Comparison of ENCODE assay signal across 21 cellular contexts in the genomic region with DNA sequence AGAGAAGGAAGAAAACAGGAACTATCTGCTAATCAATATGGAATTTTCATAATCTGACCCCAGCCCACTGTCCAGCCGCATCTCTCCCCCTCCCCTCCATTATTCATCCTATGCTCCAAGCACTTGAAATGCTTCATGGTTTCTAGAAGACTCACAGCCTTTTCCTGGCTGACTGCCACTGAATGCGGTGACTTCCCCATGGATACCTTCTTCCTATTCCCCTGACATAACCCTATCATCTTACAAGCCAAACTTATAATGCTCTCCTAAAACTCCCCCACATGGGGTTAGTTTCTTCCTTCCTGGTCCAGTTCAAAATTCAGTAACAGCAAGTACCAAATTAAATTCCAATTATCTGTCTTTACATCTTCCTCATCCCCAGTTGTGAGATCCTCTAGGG. TPM values are rescaled to one million over a fixed set of nuclear protein-coding genes. Genes with fewer than 3 reads are reported as not detected.
DNase-seq lines count a peak whose midpoint lies in the region; ATAC-seq and TF ChIP-seq lines count a peak whose summit lies in the region.
"Had no signal": no experiment of that assay in that cellular context is flagged by ENCODE, and none has a peak within 500 bp of the region (broad histone marks: within the 10 kb centered on the region; RNA-seq: fewer than 3 reads in every experiment).

No MANE protein-coding gene starts in this region.

- no peak overlapping the region for H4K5ac ChIP-seq in IMR-90 (ENCODE audit: low read depth, low read length)

- no peak overlapping the region for H2AK9ac ChIP-seq in IMR-90 (replicated peaks; ENCODE audit: low read depth, low read length, poor library complexity)

- in situ Hi-C loops in IMR-90 (cut with MboI; ENCODE audit: low sequenced_read_pairs): no loop called here
- in situ Hi-C loops in brain microvascular endothelial cell (cut with HindIII; ENCODE audit: low pct_ligation_motif_present, low sequenced_read_pairs): no loop called here

- no peak overlapping the region for H3K18ac ChIP-seq in IMR-90 (ENCODE audit: low read depth, low read length)

- no peaks in the 10 kb centered on the region for H4K20me1 ChIP-seq in IMR-90 (ENCODE audit: insufficient read depth, low read length)

- intact Hi-C loops in IMR-90 (cut with micrococcal nuclease) (no loop called here), colonic mucosa (cut with DNase I) (no loop called here)

- H3K4me3 ChIP-seq in AG04450 (ENCODE audit: low read depth, low read length) (no peak overlapping the region), IMR-90 (ENCODE audit: insufficient read depth, low read depth, low read length) (no peak overlapping the region), brain microvascular endothelial cell (ENCODE audit: low read depth, low read length) (no peak overlapping the region), colonic mucosa (no peak overlapping the region)
- H3K4me3 ChIP-seq: lower lobe of right lung had no signal

- H3K27me3 ChIP-seq in AG04450 (ENCODE audit: control insufficient read depth, insufficient read depth, low read length) (no peaks in the 10 kb centered on the region), IMR-90 (ENCODE audit: control insufficient read depth, insufficient read depth, low read length) (no peaks in the 10 kb centered on the region), brain microvascular endothelial cell (replicated peaks) (no peaks in the 10 kb centered on the region), colonic mucosa (no peaks in the 10 kb centered on the region)

- no peak overlapping the region for H3K23ac ChIP-seq in IMR-90 (ENCODE audit: low read depth, low read length)

- TF ChIP-seq CTCF in AG04450 (IDR thresholded peaks at IDR 0.05; ENCODE audit: low read depth, low read length): no peak
- no peak for TF ChIP-seq CTCF in IMR-90 (conservative IDR thresholded peaks at IDR 0.05; ENCODE audit: low read depth, low read length)
- no peak for TF ChIP-seq CTCF in brain microvascular endothelial cell (IDR thresholded peaks at IDR 0.05; ENCODE audit: low read depth, low read length, missing control alignments)
- TF ChIP-seq CTCF in endothelial cell (IDR thresholded peaks at IDR 0.05; ENCODE audit: unreplicated experiment): no peak
- TF ChIP-seq CTCF in colonic mucosa (IDR thresholded peaks at IDR 0.05): no peak

- H2BK20ac ChIP-seq in IMR-90 (ENCODE audit: low read depth, low read length): no peak overlapping the region

- H2BK120ac ChIP-seq in IMR-90 (ENCODE audit: low read depth, low read length): no peak overlapping the region

- 16% methylated on average over 2 of the region's 2 CpGs; no CpG with 5 or more reads in 1 of the 2 experiments for WGBS in IMR-90 (ENCODE audit: extremely low coverage in 2 of 2, insufficient read length in 1 of 2), 2 experiments

- POLR2A ChIA-PET in AG04450 (lab: Yijun Ruan, JAX) (no interaction called here), IMR-90 (lab: Charles Lee; ENCODE audit: unreplicated experiment) (no interaction called here)

- no peak overlapping the region for H2BK15ac ChIP-seq in IMR-90 (ENCODE audit: low read depth, low read length)

- 0 out of 4 replicates have a peak overlapping the region, but pooled peaks of 1 of the 2 experiments have one; percentile 35 for H4K8ac ChIP-seq in IMR-90 (ENCODE audit: low read depth in 2 of 2, low read length in 2 of 2)

- H3K4me3 Mint-ChIP-seq in endothelial cell (ENCODE audit: unreplicated experiment): no peak overlapping the region
- H3K4me3 Mint-ChIP-seq: activated T-cell treated with anti-CD3 and anti-CD28 coated beads, Interleukin-2, amount 50 U/mL, for 24 hours; endodermal cell; naive thymus-derived CD4-positive, alpha-beta T cell had no signal

- no peak for TF ChIP-seq POLR2A in IMR-90 (IDR thresholded peaks at IDR 0.05; ENCODE audit: low read depth, low read length)

- H3K4me1 Mint-ChIP-seq in endothelial cell (ENCODE audit: unreplicated experiment): peaks cover 28% of the 10 kb centered on the region
- H3K4me1 Mint-ChIP-seq: naive thymus-derived CD4-positive, alpha-beta T cell had no signal

- H3K36me3 ChIP-seq in IMR-90 (ENCODE audit: control insufficient read depth, insufficient read depth, low read length): no peaks in the 10 kb centered on the region
- no peaks in the 10 kb centered on the region for H3K36me3 ChIP-seq in brain microvascular endothelial cell (replicated peaks)
- H3K36me3 ChIP-seq in colonic mucosa: no peaks in the 10 kb centered on the region
- H3K36me3 ChIP-seq: lower lobe of right lung had no signal

- H3K79me1 ChIP-seq in IMR-90 (ENCODE audit: low read depth in 1 of 2, low read length in 2 of 2): no peaks in the 10 kb centered on the region

- CTCF ChIA-PET in AG04450 (lab: Charles Lee) (no interaction called here), IMR-90 (lab: Yijun Ruan, JAX) (interaction anchor here (0.5 kb wide), 1 partner anchor 22 kb away, joined by 5 read pairs; no protein-coding TSS in a partner anchor)

- H3K9me3 Mint-ChIP-seq in endothelial cell (ENCODE audit: unreplicated experiment): no peaks in the 10 kb centered on the region
- H3K9me3 Mint-ChIP-seq: activated naive CD4-positive, alpha-beta T cell treated with anti-CD3 and anti-CD28 coated beads, Interleukin-2, amount 50 U/mL, for 72 hours; activated T-cell treated with anti-CD3 and anti-CD28 coated beads, Interleukin-2, amount 50 U/mL, for 24 hours; endodermal cell; naive thymus-derived CD4-positive, alpha-beta T cell had no signal

- BruUV-seq in IMR-90 (replicated peaks; lab: Mats Ljungman, UMichigan): no TSS peak

- H3K9ac ChIP-seq in IMR-90 (ENCODE audit: low read depth, low read length) (no peak overlapping the region), colonic mucosa (ENCODE audit: low read depth in 2 of 2, low read length in 2 of 2) (no peak overlapping the region)

- H3K4me1 ChIP-seq in IMR-90 (ENCODE audit: control insufficient read depth, insufficient read depth, low read length): peaks cover 5% of the 10 kb centered on the region; the same call in 1 of the 2 replicates
- H3K4me1 ChIP-seq in colonic mucosa: no peaks in the 10 kb centered on the region
- H3K4me1 ChIP-seq: lower lobe of right lung had no signal

- H3K4me2 ChIP-seq in IMR-90 (ENCODE audit: low read depth, low read length): no peak overlapping the region

- H3K36me3 Mint-ChIP-seq in endothelial cell (ENCODE audit: low read depth, unreplicated experiment): no peaks in the 10 kb centered on the region
- H3K36me3 Mint-ChIP-seq: activated naive CD4-positive, alpha-beta T cell treated with anti-CD3 and anti-CD28 coated beads, Interleukin-2, amount 50 U/mL, for 72 hours had no signal

- H3K4ac ChIP-seq in IMR-90 (ENCODE audit: low read depth, low read length): no peak overlapping the region

- no peak overlapping the region for H2AK5ac ChIP-seq in IMR-90 (ENCODE audit: low read depth, low read length)

- H4K91ac ChIP-seq in IMR-90 (ENCODE audit: insufficient read depth, low read depth, low read length): no peak overlapping the region

- H2AFZ ChIP-seq in IMR-90 (replicated peaks; ENCODE audit: low read length, poor library complexity): no peak overlapping the region

- H3K56ac ChIP-seq in IMR-90 (ENCODE audit: extremely low read depth, insufficient read depth, low read length): no peak overlapping the region

- no peak overlapping the region for H3K27ac Mint-ChIP-seq in endothelial cell (ENCODE audit: unreplicated experiment)
- H3K27ac Mint-ChIP-seq: activated naive CD4-positive, alpha-beta T cell treated with anti-CD3 and anti-CD28 coated beads, Interleukin-2, amount 50 U/mL, for 72 hours; activated T-cell treated with anti-CD3 and anti-CD28 coated beads, Interleukin-2, amount 50 U/mL, for 24 hours; endodermal cell; naive thymus-derived CD4-positive, alpha-beta T cell; progenitor cell of endocrine pancreas had no signal

- H3K14ac ChIP-seq in IMR-90 (replicated peaks; ENCODE audit: low read depth, low read length): no peak overlapping the region

- no peak overlapping the region for H3K27ac ChIP-seq in AG04450 (ENCODE audit: low read depth, low read length)
- H3K27ac ChIP-seq in IMR-90 (ENCODE audit: insufficient read depth, low read length): no peak overlapping the region
- H3K27ac ChIP-seq in brain microvascular endothelial cell: no peak overlapping the region
- no peak overlapping the region for H3K27ac ChIP-seq in colonic mucosa
- H3K27ac ChIP-seq: lower lobe of right lung had no signal

- peaks cover 1% of the 10 kb centered on the region for H3K27me3 Mint-ChIP-seq in endothelial cell (ENCODE audit: unreplicated experiment)
- H3K27me3 Mint-ChIP-seq: activated T-cell treated with anti-CD3 and anti-CD28 coated beads, Interleukin-2, amount 50 U/mL, for 24 hours; progenitor cell of endocrine pancreas had no signal

- no peak overlapping the region for H2BK5ac ChIP-seq in IMR-90 (ENCODE audit: low read depth, low read length, poor library complexity, severe bottlenecking)

- peaks cover 6% of the 10 kb centered on the region; the same call in 1 of the 2 replicates for H3K9me1 ChIP-seq in IMR-90 (ENCODE audit: insufficient read depth, low read length)

- H3K9me3 ChIP-seq in AG04450 (ENCODE audit: control insufficient read depth, insufficient read depth, low read length) (no peaks in the 10 kb centered on the region), IMR-90 (ENCODE audit: control insufficient read depth, insufficient read depth, low read length) (no peaks in the 10 kb centered on the region), colonic mucosa (no peaks in the 10 kb centered on the region)
- H3K9me3 ChIP-seq: lower lobe of right lung had no signal

- ATAC-seq in IMR-90 (ENCODE audit: low read depth) (peak; percentile 67), HG03460 (IDR thresholded peaks at IDR 0.05; ENCODE audit: unreplicated experiment) (no peak)
- ATAC-seq: activated naive CD4-positive, alpha-beta T cell treated with anti-CD3 and anti-CD28 coated beads, Interleukin-2, amount 50 U/mL, for 72 hours; lower lobe of right lung; naive thymus-derived CD4-positive, alpha-beta T cell had no signal

- dilution Hi-C loops in IMR-90 (cut with HindIII; ENCODE audit: low sequenced_read_pairs, unreplicated experiment): no loop called here

- TF ChIP-seq RAD21 in IMR-90 (IDR thresholded peaks at IDR 0.05; ENCODE audit: low read length): no peak

- DNase-seq in AG04450 (ENCODE audit: low read depth, low spot score) (peak; percentile 24), IMR-90 (peak; percentile 88), brain microvascular endothelial cell (peak; percentile 79), kidney tubule cell (ENCODE audit: low spot score) (peak; percentile 58), endothelial cell (ENCODE audit: low spot score) (no peak), colonic mucosa (no peak), NCI-H82 (lab: John Stamatoyannopoulos, UW) (no peak)
- DNase-seq: activated CD4-positive, alpha-beta T cell treated with anti-CD3 and anti-CD28 coated beads, Interleukin-2, amount 50 U/mL, for 4 hours; activated T-cell treated with anti-CD3 and anti-CD28 coated beads, Interleukin-2, amount 50 U/mL, for 24 hours; caudate nucleus; endodermal cell; lower lobe of right lung; naive thymus-derived CD4-positive, alpha-beta T cell; NCI-H1694 treated with DMSO at 0.1 percent for 48 hours; NCI-H524 treated with DMSO at 0.1 percent for 48 hours; stimulated activated naive CD4-positive, alpha-beta T cell treated with Interleukin-2 at 50 U/mL for 16 hours; SW 1271; trophoblast cell had no signal

RNA-seq across cellular contexts. Expression of a gene that starts 31.2 kb away (rescaled TPM):
- 210 and 235 TPM in 2 replicates for polyA plus RNA-seq in AG04450 (2011; rRNA removed)
- polyA minus RNA-seq in AG04450 (2011; rRNA and poly(A)+ RNA removed): 97.4 and 107 TPM in 2 replicates
- 96.7 and 97.9 TPM in 2 replicates for total RNA-seq in IMR-90 (2012; rRNA removed)
- 117 and 135 TPM in 2 replicates for polyA plus RNA-seq in IMR-90 (2012; rRNA removed)
- polyA plus RNA-seq in IMR-90 (2012; cell fraction: cytosol; rRNA removed): 92.2 and 182 TPM in 2 replicates
- 66.5 and 87.9 TPM in 2 replicates for polyA plus RNA-seq in IMR-90 (2012; cell fraction: nucleus; rRNA removed; ENCODE audit: low replicate concordance)
- total RNA-seq in endothelial cell (ENCODE audit: unreplicated experiment): 0.13 TPM
- total RNA-seq in colonic mucosa: 1 to 10 TPM; 1.0 to 1.4 TPM

Comparison
In these comparisons a context has a peak if more than half of its experiments do, and no peak if none do; other contexts are left out.
1. DNase-seq: peak in AG04450 (single experiment), IMR-90 (single experiment), brain microvascular endothelial cell (single experiment) and kidney tubule cell (single experiment); none in endothelial cell (single experiment), colonic mucosa (single experiment) and NCI-H82 (single experiment).
2. RNA of a gene that starts 31.2 kb away (total RNA-seq): 96.7 to 97.9 TPM in IMR-90; 1.0 to 1.4 TPM in colonic mucosa and 0.13 TPM in endothelial cell (single experiment); every median in the first group is over 10 times any median in the second.